Comparison of ENCODE assay signal across 10 cellular contexts in the genomic region with DNA sequence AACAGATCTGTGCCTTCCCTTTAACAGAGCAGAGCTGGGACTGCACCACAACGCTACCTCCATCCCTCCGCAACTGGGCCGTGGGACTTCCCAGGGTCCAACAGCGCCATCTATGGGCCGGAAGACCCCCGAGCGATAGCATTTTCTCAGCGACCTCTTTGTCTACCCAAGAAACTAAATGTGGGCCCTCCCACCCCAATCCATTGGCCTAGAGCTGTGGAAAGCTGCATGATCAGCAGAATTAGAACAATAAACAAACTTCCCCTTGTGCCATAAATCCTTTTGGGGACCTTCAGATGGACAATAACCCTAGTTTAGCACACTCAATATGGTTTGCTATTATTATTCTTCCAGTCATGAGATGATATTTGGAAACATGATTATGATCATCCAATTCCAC.
A peak's percentile ranks its signal among the peaks of the same experiment; 100 is the strongest.
DNase-seq lines count a peak whose midpoint lies in the region; ATAC-seq, FAIRE-seq and TF ChIP-seq lines count a peak whose summit lies in the region.
"Had no signal": no experiment of that assay in that cellular context is flagged by ENCODE, and none has a peak within 500 bp of the region (broad histone marks: within the 10 kb centered on the region; RNA-seq: fewer than 3 reads in every experiment).

No MANE protein-coding gene starts in this region.

- peaks cover 4% of the 10 kb centered on the region for H3K27me3 ChIP-seq in WERI-Rb-1 (ENCODE audit: insufficient read depth, low read depth, severe bottlenecking)
- H3K27me3 ChIP-seq: Peyer's patch had no signal

- H3K36me3 ChIP-seq in WERI-Rb-1, result no peaks in the 10 kb centered on the region
- H3K36me3 ChIP-seq: Peyer's patch had no signal

- DNase-seq in CMK (ENCODE audit: low read depth), result peak; percentile 54
- peak; percentile 36 for DNase-seq in GM19239 (ENCODE audit: insufficient read length, low spot score)
- DNase-seq in LoVo (ENCODE audit: low spot score), result peak; percentile 23
- DNase-seq in WERI-Rb-1, result peak; percentile 84
- peak; percentile 15 for DNase-seq in fibroblast of mammary gland (ENCODE audit: low read depth)
- DNase-seq in stimulated activated CD4-positive, alpha-beta T cell treated with anti-CD3 and anti-CD28 coated beads, Interleukin-4, amount 100 ng/mL, for 1 hour, result peak; percentile 38
- no peak for DNase-seq in NCI-H128 (lab: John Stamatoyannopoulos, UW; ENCODE audit: unreplicated experiment)

- peak; percentile 86 for TF ChIP-seq CTCF in WERI-Rb-1 (IDR thresholded peaks at IDR 0.05; ENCODE audit: low read depth, low read length)
- TF ChIP-seq CTCF in fibroblast of mammary gland (conservative IDR thresholded peaks at IDR 0.05; ENCODE audit: control insufficient read depth, insufficient read depth, low read depth, low read length), result peak; percentile 49

- H3K27ac ChIP-seq in WERI-Rb-1, result no peak overlapping the region
- H3K27ac ChIP-seq: Peyer's patch had no signal

- no peaks in the 10 kb centered on the region for H3K9me3 ChIP-seq in WERI-Rb-1 (ENCODE audit: severe bottlenecking)
- H3K9me3 ChIP-seq: Peyer's patch had no signal

- peak; percentile 45 for FAIRE-seq in GM19239 (lab: Jason Lieb, UNC)

- no peak for ATAC-seq in GM21737 (IDR thresholded peaks at IDR 0.05; ENCODE audit: unreplicated experiment)
- ATAC-seq: left colon had no signal

- no peak overlapping the region for H3K4me3 ChIP-seq in WERI-Rb-1 (ENCODE audit: low read depth, low read length)
- H3K4me3 ChIP-seq in fibroblast of mammary gland (ENCODE audit: control insufficient read depth, low read depth, low read length), result no peak overlapping the region
- H3K4me3 ChIP-seq: Peyer's patch had no signal
